In the genomic region with DNA sequence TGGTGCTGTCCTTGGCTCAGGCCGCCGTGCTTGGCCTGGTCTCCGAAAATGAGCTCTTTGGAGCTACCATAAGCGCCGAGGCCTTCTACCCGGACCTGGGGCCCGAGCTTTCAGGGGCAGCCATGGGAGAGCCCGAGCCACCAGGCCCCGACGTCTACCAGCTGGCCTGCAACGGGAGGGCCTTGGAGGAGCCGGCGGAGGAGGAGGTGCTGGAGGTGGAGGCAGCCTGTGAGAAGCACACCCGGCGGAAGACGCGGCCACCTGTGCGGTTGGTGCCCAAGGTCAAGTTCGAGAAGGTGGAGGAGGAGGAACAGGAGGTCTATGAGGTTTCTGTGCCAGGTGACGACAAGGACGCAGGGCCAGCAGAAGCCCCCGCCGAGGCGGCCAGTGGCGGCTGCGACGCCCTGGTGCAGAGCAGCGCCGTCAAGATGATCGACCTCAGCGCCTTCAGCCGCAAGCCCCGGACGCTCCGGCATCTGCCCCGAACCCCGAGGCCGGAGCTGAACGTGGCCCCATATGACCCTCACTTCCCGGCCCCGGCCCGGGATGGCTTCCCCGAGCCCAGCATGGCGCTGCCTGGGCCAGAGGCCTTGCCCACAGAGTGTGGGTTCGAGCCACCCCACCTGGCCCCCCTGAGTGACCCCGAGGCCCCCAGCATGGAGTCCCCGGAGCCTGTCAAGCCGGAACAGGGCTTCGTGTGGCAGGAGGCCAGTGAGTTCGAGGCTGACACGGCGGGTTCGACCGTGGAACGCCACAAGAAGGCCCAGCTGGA, we compare ENCODE assay signal across 1 cellular context.
TF ChIP-seq lines count a peak whose summit lies in the region.

No MANE protein-coding gene starts in this region.

TF ChIP-seq in HepG2, 621 proteins besides CTCF, POLR2A, EP300 and RAD21:
- TF ChIP-seq, protein P1, sequence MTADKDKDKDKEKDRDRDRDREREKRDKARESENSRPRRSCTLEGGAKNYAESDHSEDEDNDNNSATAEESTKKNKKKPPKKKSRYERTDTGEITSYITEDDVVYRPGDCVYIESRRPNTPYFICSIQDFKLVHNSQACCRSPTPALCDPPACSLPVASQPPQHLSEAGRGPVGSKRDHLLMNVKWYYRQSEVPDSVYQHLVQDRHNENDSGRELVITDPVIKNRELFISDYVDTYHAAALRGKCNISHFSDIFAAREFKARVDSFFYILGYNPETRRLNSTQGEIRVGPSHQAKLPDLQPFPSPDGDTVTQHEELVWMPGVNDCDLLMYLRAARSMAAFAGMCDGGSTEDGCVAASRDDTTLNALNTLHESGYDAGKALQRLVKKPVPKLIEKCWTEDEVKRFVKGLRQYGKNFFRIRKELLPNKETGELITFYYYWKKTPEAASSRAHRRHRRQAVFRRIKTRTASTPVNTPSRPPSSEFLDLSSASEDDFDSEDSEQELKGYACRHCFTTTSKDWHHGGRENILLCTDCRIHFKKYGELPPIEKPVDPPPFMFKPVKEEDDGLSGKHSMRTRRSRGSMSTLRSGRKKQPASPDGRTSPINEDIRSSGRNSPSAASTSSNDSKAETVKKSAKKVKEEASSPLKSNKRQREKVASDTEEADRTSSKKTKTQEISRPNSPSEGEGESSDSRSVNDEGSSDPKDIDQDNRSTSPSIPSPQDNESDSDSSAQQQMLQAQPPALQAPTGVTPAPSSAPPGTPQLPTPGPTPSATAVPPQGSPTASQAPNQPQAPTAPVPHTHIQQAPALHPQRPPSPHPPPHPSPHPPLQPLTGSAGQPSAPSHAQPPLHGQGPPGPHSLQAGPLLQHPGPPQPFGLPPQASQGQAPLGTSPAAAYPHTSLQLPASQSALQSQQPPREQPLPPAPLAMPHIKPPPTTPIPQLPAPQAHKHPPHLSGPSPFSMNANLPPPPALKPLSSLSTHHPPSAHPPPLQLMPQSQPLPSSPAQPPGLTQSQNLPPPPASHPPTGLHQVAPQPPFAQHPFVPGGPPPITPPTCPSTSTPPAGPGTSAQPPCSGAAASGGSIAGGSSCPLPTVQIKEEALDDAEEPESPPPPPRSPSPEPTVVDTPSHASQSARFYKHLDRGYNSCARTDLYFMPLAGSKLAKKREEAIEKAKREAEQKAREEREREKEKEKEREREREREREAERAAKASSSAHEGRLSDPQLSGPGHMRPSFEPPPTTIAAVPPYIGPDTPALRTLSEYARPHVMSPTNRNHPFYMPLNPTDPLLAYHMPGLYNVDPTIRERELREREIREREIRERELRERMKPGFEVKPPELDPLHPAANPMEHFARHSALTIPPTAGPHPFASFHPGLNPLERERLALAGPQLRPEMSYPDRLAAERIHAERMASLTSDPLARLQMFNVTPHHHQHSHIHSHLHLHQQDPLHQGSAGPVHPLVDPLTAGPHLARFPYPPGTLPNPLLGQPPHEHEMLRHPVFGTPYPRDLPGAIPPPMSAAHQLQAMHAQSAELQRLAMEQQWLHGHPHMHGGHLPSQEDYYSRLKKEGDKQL (CRISPR knock-in tag; IDR thresholded peaks at IDR 0.05; ENCODE audit: low read depth) = no peak
- TF ChIP-seq ZFP1 (CRISPR knock-in tag; IDR thresholded peaks at IDR 0.05) = no peak
- TF ChIP-seq ZSCAN12 (CRISPR knock-in tag; IDR thresholded peaks at IDR 0.05) = no peak
